9 cellular contexts compared by ENCODE assay signal in the genomic region with DNA sequence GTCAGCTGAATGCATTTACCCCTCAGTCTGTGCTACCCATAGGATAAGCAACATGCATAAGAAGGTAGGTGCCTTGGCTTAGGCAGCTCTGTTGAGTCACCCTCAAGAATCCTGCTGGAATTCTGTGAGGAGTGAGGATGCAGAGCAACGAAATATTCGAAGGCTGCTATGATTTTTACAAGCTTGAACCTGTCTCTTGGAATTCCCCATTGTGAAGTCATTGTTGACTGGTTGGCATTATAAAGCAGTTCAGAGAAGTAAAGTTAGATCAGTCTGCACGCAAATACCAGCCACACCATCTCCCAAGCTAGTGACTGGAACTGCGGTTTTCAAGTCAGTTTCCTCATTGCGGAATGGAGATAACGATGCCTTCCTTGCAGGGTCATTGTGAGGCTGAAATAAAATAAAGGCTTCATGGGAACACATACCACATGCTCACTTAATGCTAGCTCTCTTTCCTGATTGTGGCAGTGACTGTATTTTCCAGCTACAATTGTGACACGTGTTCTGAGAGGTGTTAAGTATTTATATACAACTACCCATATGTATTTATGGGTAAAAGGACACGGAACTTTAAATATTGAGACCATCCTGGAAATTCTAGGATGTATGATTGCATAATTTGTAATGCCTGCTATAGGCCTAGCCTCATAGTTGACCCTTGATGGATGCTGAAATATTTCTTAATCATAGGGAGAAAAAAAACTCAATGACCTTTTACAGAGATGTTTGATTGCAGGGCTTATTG.
DNase-seq lines count a peak whose midpoint lies in the region; ATAC-seq and TF ChIP-seq lines count a peak whose summit lies in the region.
"Had no signal": no experiment of that assay in that cellular context is flagged by ENCODE, and none has a peak within 500 bp of the region (broad histone marks: within the 10 kb centered on the region; RNA-seq: fewer than 3 reads in every experiment).

No MANE protein-coding gene starts in this region.

- H3K36me3 Mint-ChIP-seq in WTC11, result no peaks in the 10 kb centered on the region
- H3K36me3 Mint-ChIP-seq in naive thymus-derived CD4-positive, alpha-beta T cell, result peaks cover 4 to 31% (median 13%) of the 10 kb centered on the region in 5 donors

- no peaks in the 10 kb centered on the region for H3K27me3 ChIP-seq in HL-60 (ENCODE audit: insufficient read depth, poor library complexity, severe bottlenecking)
- no peaks in the 10 kb centered on the region for H3K27me3 ChIP-seq in naive thymus-derived CD4-positive, alpha-beta T cell (ENCODE audit: control insufficient read depth in 2 of 2, insufficient read depth in 2 of 2, low read length in 2 of 2)

- no peaks in the 10 kb centered on the region for H3K36me3 ChIP-seq in naive thymus-derived CD4-positive, alpha-beta T cell (ENCODE audit: control insufficient read depth in 2 of 3, insufficient read depth in 3 of 3, low read length in 3 of 3)

- TF ChIP-seq CTCF in GM12865 (IDR thresholded peaks at IDR 0.05; ENCODE audit: insufficient read depth, low read depth, low read length, missing control alignments), result no peak
- no peak for TF ChIP-seq CTCF in HL-60 (IDR thresholded peaks at IDR 0.05; ENCODE audit: insufficient read depth, low read length)
- TF ChIP-seq CTCF in WTC11 (IDR thresholded peaks at IDR 0.05), result no peak

- ATAC-seq in WTC11, result no peak
- ATAC-seq in naive thymus-derived CD4-positive, alpha-beta T cell, result peak; percentile 80
- no peak for ATAC-seq in HG03280 (IDR thresholded peaks at IDR 0.05; ENCODE audit: unreplicated experiment)
- no peak for ATAC-seq in Right ventricle myocardium inferior

- no peaks in the 10 kb centered on the region for H3K27me3 Mint-ChIP-seq in WTC11 (ENCODE audit: low read depth)
- no peaks in the 10 kb centered on the region for H3K27me3 Mint-ChIP-seq in naive thymus-derived CD4-positive, alpha-beta T cell

- peak overlapping the region; percentile 75 for H3K27ac ChIP-seq in HL-60 (replicated peaks)
- no peak overlapping the region for H3K27ac ChIP-seq in naive thymus-derived CD4-positive, alpha-beta T cell (ENCODE audit: low read depth, low read length)

- POLR2A ChIA-PET in WTC11 (lab: Charles Lee), result no interaction called here
- POLR2A ChIA-PET in naive thymus-derived CD4-positive, alpha-beta T cell (lab: Charles Lee), result interaction anchor here (1.0 kb wide), 1 partner anchor 256 kb away, joined by 3 read pairs; no protein-coding TSS in a partner anchor

- H3K4me3 ChIP-seq in GM12865 (ENCODE audit: low read depth, low read length), result no peak overlapping the region; the same call in 1 of the 2 replicates
- no peak overlapping the region for H3K4me3 ChIP-seq in HL-60 (replicated peaks; ENCODE audit: insufficient read depth, low read length)
- H3K4me3 ChIP-seq in naive thymus-derived CD4-positive, alpha-beta T cell (ENCODE audit: low read length), result no peak overlapping the region

- no peak overlapping the region for H3K4me3 Mint-ChIP-seq in WTC11
- H3K4me3 Mint-ChIP-seq in naive thymus-derived CD4-positive, alpha-beta T cell, result no peak overlapping the region

- H3K27ac Mint-ChIP-seq in WTC11, result 0 out of 2 replicates have a peak overlapping the region, but pooled peaks have one; percentile 32
- no peak overlapping the region for H3K27ac Mint-ChIP-seq in naive thymus-derived CD4-positive, alpha-beta T cell

- no peaks in the 10 kb centered on the region for H3K9me3 ChIP-seq in naive thymus-derived CD4-positive, alpha-beta T cell (ENCODE audit: control insufficient read depth in 2 of 3, low read length in 3 of 3)

- peaks cover 73% of the 10 kb centered on the region for H3K4me1 Mint-ChIP-seq in WTC11
- H3K4me1 Mint-ChIP-seq in naive thymus-derived CD4-positive, alpha-beta T cell, result peaks cover 30 to 62% (median 54%) of the 10 kb centered on the region in 7 donors

- DNase-seq in GM12865 (ENCODE audit: low read depth) (peak; percentile 88), HL-60 (ENCODE audit: low read depth in 1 of 2, low spot score in 1 of 2) (peak; percentile 84 to 93), WTC11 (ENCODE audit: low spot score) (no peak), iPS-NIHi11 (ENCODE audit: low spot score) (no peak), Right ventricle myocardium inferior (ENCODE audit: missing footprints) (no peak), DMS79 treated with DMSO at 0.1 percent for 48 hours (lab: John Stamatoyannopoulos, UW) (no peak)
- DNase-seq in naive thymus-derived CD4-positive, alpha-beta T cell, result no peak
- DNase-seq: NCI-H2227 treated with DMSO at 0.1 percent for 48 hours had no signal

- peaks cover 0 to under 1% of the 10 kb centered on the region in 2 donors for H3K4me1 ChIP-seq in naive thymus-derived CD4-positive, alpha-beta T cell (ENCODE audit: control insufficient read depth in 2 of 2, insufficient read depth in 2 of 2, low read length in 2 of 2)

- intact Hi-C loops in naive thymus-derived CD4-positive, alpha-beta T cell (cut with micrococcal nuclease), result no loop called here
- intact Hi-C loops in Right ventricle myocardium inferior (cut with DNase I), result no loop called here

- H3K9me3 Mint-ChIP-seq in WTC11, result no peaks in the 10 kb centered on the region
- H3K9me3 Mint-ChIP-seq in naive thymus-derived CD4-positive, alpha-beta T cell, result no peaks in the 10 kb centered on the region

- CTCF ChIA-PET in WTC11 (lab: Charles Lee), result interaction anchor here (0.5 to 4.3 kb wide), 2 partner anchors 13 to 250 kb away, joined by 3 to 44 read pairs; no protein-coding TSS in a partner anchor
- CTCF ChIA-PET in naive thymus-derived CD4-positive, alpha-beta T cell (lab: Charles Lee), result no interaction called here

TF ChIP-seq in WTC11, 78 proteins besides CTCF, POLR2A, EP300 and RAD21 (continues in another document):
- no peak for TF ChIP-seq SMAD4 (CRISPR knock-in tag; IDR thresholded peaks at IDR 0.05)
- TF ChIP-seq JUN (CRISPR knock-in tag; IDR thresholded peaks at IDR 0.05), result no peak
- TF ChIP-seq CBFB (CRISPR knock-in tag; IDR thresholded peaks at IDR 0.05; ENCODE audit: low read depth), result no peak
- TF ChIP-seq, protein P1, sequence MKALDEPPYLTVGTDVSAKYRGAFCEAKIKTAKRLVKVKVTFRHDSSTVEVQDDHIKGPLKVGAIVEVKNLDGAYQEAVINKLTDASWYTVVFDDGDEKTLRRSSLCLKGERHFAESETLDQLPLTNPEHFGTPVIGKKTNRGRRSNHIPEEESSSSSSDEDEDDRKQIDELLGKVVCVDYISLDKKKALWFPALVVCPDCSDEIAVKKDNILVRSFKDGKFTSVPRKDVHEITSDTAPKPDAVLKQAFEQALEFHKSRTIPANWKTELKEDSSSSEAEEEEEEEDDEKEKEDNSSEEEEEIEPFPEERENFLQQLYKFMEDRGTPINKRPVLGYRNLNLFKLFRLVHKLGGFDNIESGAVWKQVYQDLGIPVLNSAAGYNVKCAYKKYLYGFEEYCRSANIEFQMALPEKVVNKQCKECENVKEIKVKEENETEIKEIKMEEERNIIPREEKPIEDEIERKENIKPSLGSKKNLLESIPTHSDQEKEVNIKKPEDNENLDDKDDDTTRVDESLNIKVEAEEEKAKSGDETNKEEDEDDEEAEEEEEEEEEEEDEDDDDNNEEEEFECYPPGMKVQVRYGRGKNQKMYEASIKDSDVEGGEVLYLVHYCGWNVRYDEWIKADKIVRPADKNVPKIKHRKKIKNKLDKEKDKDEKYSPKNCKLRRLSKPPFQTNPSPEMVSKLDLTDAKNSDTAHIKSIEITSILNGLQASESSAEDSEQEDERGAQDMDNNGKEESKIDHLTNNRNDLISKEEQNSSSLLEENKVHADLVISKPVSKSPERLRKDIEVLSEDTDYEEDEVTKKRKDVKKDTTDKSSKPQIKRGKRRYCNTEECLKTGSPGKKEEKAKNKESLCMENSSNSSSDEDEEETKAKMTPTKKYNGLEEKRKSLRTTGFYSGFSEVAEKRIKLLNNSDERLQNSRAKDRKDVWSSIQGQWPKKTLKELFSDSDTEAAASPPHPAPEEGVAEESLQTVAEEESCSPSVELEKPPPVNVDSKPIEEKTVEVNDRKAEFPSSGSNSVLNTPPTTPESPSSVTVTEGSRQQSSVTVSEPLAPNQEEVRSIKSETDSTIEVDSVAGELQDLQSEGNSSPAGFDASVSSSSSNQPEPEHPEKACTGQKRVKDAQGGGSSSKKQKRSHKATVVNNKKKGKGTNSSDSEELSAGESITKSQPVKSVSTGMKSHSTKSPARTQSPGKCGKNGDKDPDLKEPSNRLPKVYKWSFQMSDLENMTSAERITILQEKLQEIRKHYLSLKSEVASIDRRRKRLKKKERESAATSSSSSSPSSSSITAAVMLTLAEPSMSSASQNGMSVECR (CRISPR knock-in tag; IDR thresholded peaks at IDR 0.05; ENCODE audit: borderline replicate concordance), result no peak
- TF ChIP-seq, protein P2, sequence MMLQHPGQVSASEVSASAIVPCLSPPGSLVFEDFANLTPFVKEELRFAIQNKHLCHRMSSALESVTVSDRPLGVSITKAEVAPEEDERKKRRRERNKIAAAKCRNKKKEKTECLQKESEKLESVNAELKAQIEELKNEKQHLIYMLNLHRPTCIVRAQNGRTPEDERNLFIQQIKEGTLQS (CRISPR knock-in tag; conservative IDR thresholded peaks at IDR 0.05), result no peak
- TF ChIP-seq, protein P3, sequence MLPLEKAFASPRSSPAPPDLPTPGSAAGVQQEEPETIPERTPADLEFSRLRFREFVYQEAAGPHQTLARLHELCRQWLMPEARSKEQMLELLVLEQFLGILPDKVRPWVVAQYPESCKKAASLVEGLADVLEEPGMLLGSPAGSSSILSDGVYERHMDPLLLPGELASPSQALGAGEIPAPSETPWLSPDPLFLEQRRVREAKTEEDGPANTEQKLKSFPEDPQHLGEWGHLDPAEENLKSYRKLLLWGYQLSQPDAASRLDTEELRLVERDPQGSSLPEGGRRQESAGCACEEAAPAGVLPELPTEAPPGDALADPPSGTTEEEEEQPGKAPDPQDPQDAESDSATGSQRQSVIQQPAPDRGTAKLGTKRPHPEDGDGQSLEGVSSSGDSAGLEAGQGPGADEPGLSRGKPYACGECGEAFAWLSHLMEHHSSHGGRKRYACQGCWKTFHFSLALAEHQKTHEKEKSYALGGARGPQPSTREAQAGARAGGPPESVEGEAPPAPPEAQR (CRISPR knock-in tag; IDR thresholded peaks at IDR 0.05), result no peak
- TF ChIP-seq ETV6 (CRISPR knock-in tag; IDR thresholded peaks at IDR 0.05), result no peak
- TF ChIP-seq, protein P4, sequence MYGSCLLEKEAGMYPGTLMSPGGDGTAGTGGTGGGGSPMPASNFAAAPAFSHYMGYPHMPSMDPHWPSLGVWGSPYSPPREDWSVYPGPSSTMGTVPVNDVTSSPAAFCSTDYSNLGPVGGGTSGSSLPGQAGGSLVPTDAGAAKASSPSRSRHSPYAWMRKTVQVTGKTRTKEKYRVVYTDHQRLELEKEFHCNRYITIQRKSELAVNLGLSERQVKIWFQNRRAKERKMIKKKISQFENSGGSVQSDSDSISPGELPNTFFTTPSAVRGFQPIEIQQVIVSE (CRISPR knock-in tag; IDR thresholded peaks at IDR 0.05; ENCODE audit: borderline replicate concordance), result no peak
- no peak for TF ChIP-seq TEAD4 (CRISPR knock-in tag; IDR thresholded peaks at IDR 0.05)
- no peak for TF ChIP-seq MXD4 (CRISPR knock-in tag; IDR thresholded peaks at IDR 0.05; ENCODE audit: borderline replicate concordance)

Comparison
In these comparisons a context has a peak if more than half of its experiments do, and no peak if none do; other contexts are left out.
1. DNase-seq: peak in GM12865 (single experiment) and HL-60 (2 of 2); none in WTC11 (single experiment), naive thymus-derived CD4-positive, alpha-beta T cell (0 of 9), iPS-NIHi11 (single experiment), Right ventricle myocardium inferior (single experiment) and DMS79 treated with DMSO at 0.1 percent for 48 hours (single experiment).